In genomic region chr7:43487731-43488073, GRCh38 we compare ENCODE assay signal across 28 cellular contexts.
"Had no signal": no experiment of that assay in that cellular context is flagged by ENCODE, and none has a peak within 500 bp of the region (broad histone marks: within the 10 kb centered on the region; RNA-seq: fewer than 3 reads in every experiment).

No MANE protein-coding gene starts in this region.

- H3K4me3 Mint-ChIP-seq: activated CD4-positive, alpha-beta memory T cell treated with anti-CD3 and anti-CD28 coated beads for 36 hours; activated CD4-positive, alpha-beta T cell treated with anti-CD3 and anti-CD28 coated beads, Interleukin-2, amount 10 ng/mL, durations not matched to agents 24 days and 14 days; activated naive CD4-positive, alpha-beta T cell treated with anti-CD3 and anti-CD28 coated beads for 36 hours; activated naive CD8-positive, alpha-beta T cell treated with anti-CD3 and anti-CD28 coated beads, Interleukin-2, amount 10 ng/mL, durations not matched to agents 7 days and 5 days; activated T-helper 1 cell treated with anti-CD3 and anti-CD28 coated beads, Interleukin-12 subunit alpha, Interleukin-12 subunit beta, Interleukin-2, Interleukin-4 antibody, amounts not matched to agents 30 ng/mL and 10 ng/mL and 1 ng/mL, durations not matched to agents 14 hours and 24 hours and 36 hours; dendritic cell treated with granulocyte-macrophage colony-stimulating factor and Interleukin-4, amounts not matched to agents 40 ng/mL and 50 ng/mL, for 4 days; endodermal cell; T-helper 17 cell had no signal

- H3K4me2 ChIP-seq: smooth muscle cell had no signal

- DNase-seq: activated CD4-positive, alpha-beta memory T cell treated with anti-CD3 and anti-CD28 coated beads for 36 hours; activated CD4-positive, alpha-beta T cell treated with anti-CD3 and anti-CD28 coated beads, Interleukin-2, amount 10 ng/mL, durations not matched to agents 24 days and 14 days; activated CD8-positive, alpha-beta memory T cell treated with anti-CD3 and anti-CD28 coated beads, Interleukin-2, amount 50 U/mL, for 4 hours; activated effector memory CD4-positive, alpha-beta T cell treated with anti-CD3 and anti-CD28 coated beads, Interleukin-2, amount 50 U/mL, for 16 hours; activated naive CD4-positive, alpha-beta T cell treated with anti-CD3 and anti-CD28 coated beads for 36 hours; activated naive CD8-positive, alpha-beta T cell treated with anti-CD3 and anti-CD28 coated beads, Interleukin-2, amount 10 ng/mL, durations not matched to agents 7 days and 5 days; activated T-cell treated with anti-CD3 and anti-CD28 coated beads, Interleukin-2, amount 50 U/mL, for 1 hour; central memory CD4-positive, alpha-beta T cell; endodermal cell; foreskin keratinocyte; heart right ventricle; left lung; ovary; psoas muscle; stimulated activated CD4-positive, alpha-beta T cell treated with anti-CD3 and anti-CD28 coated beads, Interleukin-1b, Interleukin-23, amount 100 ng/mL, for 48 hours; stimulated activated CD4-positive, alpha-beta T cell treated with anti-CD3 and anti-CD28 coated beads, Interleukin-4, amount 100 ng/mL, for 4 hours; stimulated activated CD8-positive, alpha-beta memory T cell treated with anti-CD3 and anti-CD28 coated beads, Interleukin-4, amount 100 ng/mL, for 48 hours; stimulated activated naive CD4-positive, alpha-beta T cell treated with Interleukin-2 at 50 U/mL for 16 hours; T-helper 17 cell; T1000; WERI-Rb-1 had no signal

- ATAC-seq: activated CD4-positive, CD25-positive, alpha-beta regulatory T cell treated with anti-CD3 and anti-CD28 coated beads, Interleukin-2, amount 50 U/mL, for 24 hours; foreskin keratinocyte; heart right ventricle; left lung; psoas muscle; T-helper 17 cell had no signal

- H3K36me3 Mint-ChIP-seq: activated CD4-positive, alpha-beta memory T cell treated with anti-CD3 and anti-CD28 coated beads for 36 hours; activated naive CD8-positive, alpha-beta T cell treated with anti-CD3 and anti-CD28 coated beads, Interleukin-2, amount 10 ng/mL, durations not matched to agents 7 days and 5 days had no signal

- H3K4me1 Mint-ChIP-seq: activated CD4-positive, alpha-beta T cell treated with anti-CD3 and anti-CD28 coated beads, Interleukin-2, amount 10 ng/mL, durations not matched to agents 24 days and 14 days had no signal

- H3K36me3 ChIP-seq: esophagus muscularis mucosa, heart right ventricle, left lung, ovary, tibial nerve, WERI-Rb-1 had no signal

- H3K9me3 Mint-ChIP-seq: activated CD4-positive, alpha-beta memory T cell treated with anti-CD3 and anti-CD28 coated beads for 36 hours; activated CD4-positive, alpha-beta T cell treated with anti-CD3 and anti-CD28 coated beads, Interleukin-2, amount 10 ng/mL, durations not matched to agents 24 days and 14 days; activated naive CD4-positive, alpha-beta T cell treated with anti-CD3 and anti-CD28 coated beads for 36 hours; activated naive CD8-positive, alpha-beta T cell treated with anti-CD3 and anti-CD28 coated beads, Interleukin-2, amount 10 ng/mL, durations not matched to agents 7 days and 5 days; activated T-helper 1 cell treated with anti-CD3 and anti-CD28 coated beads, Interleukin-12 subunit alpha, Interleukin-12 subunit beta, Interleukin-2, Interleukin-4 antibody, amounts not matched to agents 30 ng/mL and 10 ng/mL and 1 ng/mL, durations not matched to agents 14 hours and 24 hours and 36 hours; dendritic cell treated with granulocyte-macrophage colony-stimulating factor and Interleukin-4, amounts not matched to agents 40 ng/mL and 50 ng/mL, for 4 days; endodermal cell had no signal

- H3K4me1 ChIP-seq: foreskin keratinocyte, left lung, psoas muscle had no signal

- H3K9me3 ChIP-seq: esophagus muscularis mucosa, heart right ventricle, left lung, ovary, psoas muscle, tibial nerve had no signal

- H3K27ac Mint-ChIP-seq: activated CD4-positive, alpha-beta memory T cell treated with anti-CD3 and anti-CD28 coated beads for 36 hours; activated CD4-positive, alpha-beta T cell treated with anti-CD3 and anti-CD28 coated beads, Interleukin-2, amount 10 ng/mL, durations not matched to agents 24 days and 14 days; activated naive CD4-positive, alpha-beta T cell treated with anti-CD3 and anti-CD28 coated beads for 36 hours; activated naive CD8-positive, alpha-beta T cell treated with anti-CD3 and anti-CD28 coated beads, Interleukin-2, amount 10 ng/mL, durations not matched to agents 7 days and 5 days; activated T-helper 1 cell treated with anti-CD3 and anti-CD28 coated beads, Interleukin-12 subunit alpha, Interleukin-12 subunit beta, Interleukin-2, Interleukin-4 antibody, amounts not matched to agents 30 ng/mL and 10 ng/mL and 1 ng/mL, durations not matched to agents 14 hours and 24 hours and 36 hours; dendritic cell treated with granulocyte-macrophage colony-stimulating factor and Interleukin-4, amounts not matched to agents 40 ng/mL and 50 ng/mL, for 4 days; endodermal cell; T-helper 17 cell had no signal

- H3K4me3 ChIP-seq: esophagus muscularis mucosa, heart right ventricle, left lung, lung, ovary, psoas muscle, smooth muscle cell, tibial nerve had no signal

- H3K27ac ChIP-seq: esophagus muscularis mucosa, foreskin keratinocyte, heart right ventricle, left lung, ovary, psoas muscle, tibial nerve, WERI-Rb-1 had no signal

- H3K27me3 ChIP-seq: esophagus muscularis mucosa, foreskin keratinocyte, heart right ventricle, left lung, ovary, tibial nerve had no signal
